In the genomic region with DNA sequence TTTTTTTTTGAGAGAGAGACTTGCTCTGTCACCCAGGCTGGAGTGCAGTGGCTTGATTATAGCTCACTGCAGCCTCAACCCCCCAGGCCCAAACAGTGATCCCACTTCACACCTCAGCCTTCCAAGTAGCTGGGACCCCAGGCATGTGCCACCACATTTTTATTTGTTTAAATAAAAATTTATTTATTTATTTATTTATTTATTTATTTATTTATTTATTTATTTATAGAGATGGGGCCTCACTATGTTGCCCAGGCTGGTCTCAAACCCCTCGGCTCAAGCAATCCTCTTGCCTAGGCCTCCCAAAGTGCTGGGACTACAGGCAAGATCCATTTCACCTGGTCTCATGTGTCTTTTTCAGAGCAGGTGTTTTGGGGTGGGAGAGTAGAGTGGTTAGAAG, we compare ENCODE assay signal across 1 cellular context.
TF ChIP-seq lines count a peak whose summit lies in the region.

No MANE protein-coding gene starts in this region.

TF ChIP-seq in HEK293, 187 proteins besides CTCF, POLR2A, EP300 and RAD21 (continued from another document):
- TF ChIP-seq, protein P1, sequence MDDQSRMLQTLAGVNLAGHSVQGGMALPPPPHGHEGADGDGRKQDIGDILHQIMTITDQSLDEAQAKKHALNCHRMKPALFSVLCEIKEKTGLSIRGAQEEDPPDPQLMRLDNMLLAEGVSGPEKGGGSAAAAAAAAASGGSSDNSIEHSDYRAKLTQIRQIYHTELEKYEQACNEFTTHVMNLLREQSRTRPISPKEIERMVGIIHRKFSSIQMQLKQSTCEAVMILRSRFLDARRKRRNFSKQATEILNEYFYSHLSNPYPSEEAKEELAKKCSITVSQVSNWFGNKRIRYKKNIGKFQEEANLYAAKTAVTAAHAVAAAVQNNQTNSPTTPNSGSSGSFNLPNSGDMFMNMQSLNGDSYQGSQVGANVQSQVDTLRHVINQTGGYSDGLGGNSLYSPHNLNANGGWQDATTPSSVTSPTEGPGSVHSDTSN (CRISPR knock-in tag; IDR thresholded peaks at IDR 0.05): no peak
- peak; percentile 69 for TF ChIP-seq ZNF426 (tag by site-specific recombination; IDR thresholded peaks at IDR 0.05)
- TF ChIP-seq ZNF223 (tag by site-specific recombination; IDR thresholded peaks at IDR 0.05): no peak
- TF ChIP-seq, protein P2, sequence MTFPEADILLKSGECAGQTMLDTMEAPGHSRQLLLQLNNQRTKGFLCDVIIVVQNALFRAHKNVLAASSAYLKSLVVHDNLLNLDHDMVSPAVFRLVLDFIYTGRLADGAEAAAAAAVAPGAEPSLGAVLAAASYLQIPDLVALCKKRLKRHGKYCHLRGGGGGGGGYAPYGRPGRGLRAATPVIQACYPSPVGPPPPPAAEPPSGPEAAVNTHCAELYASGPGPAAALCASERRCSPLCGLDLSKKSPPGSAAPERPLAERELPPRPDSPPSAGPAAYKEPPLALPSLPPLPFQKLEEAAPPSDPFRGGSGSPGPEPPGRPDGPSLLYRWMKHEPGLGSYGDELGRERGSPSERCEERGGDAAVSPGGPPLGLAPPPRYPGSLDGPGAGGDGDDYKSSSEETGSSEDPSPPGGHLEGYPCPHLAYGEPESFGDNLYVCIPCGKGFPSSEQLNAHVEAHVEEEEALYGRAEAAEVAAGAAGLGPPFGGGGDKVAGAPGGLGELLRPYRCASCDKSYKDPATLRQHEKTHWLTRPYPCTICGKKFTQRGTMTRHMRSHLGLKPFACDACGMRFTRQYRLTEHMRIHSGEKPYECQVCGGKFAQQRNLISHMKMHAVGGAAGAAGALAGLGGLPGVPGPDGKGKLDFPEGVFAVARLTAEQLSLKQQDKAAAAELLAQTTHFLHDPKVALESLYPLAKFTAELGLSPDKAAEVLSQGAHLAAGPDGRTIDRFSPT (tag by site-specific recombination; IDR thresholded peaks at IDR 0.05): no peak
- 0 out of 2 replicates have a peak, but pooled peaks have one; percentile 8 for TF ChIP-seq ZNF433 (tag by site-specific recombination; IDR thresholded peaks at IDR 0.05; ENCODE audit: low read depth)
- TF ChIP-seq ZNF670 (tag by site-specific recombination; IDR thresholded peaks at IDR 0.05; ENCODE audit: low read depth): no peak
- TF ChIP-seq ZXDB (tag by site-specific recombination; IDR thresholded peaks at IDR 0.05): 0 out of 2 replicates have a peak, but pooled peaks have one; percentile 21
- TF ChIP-seq ZNF792 (tag by site-specific recombination; IDR thresholded peaks at IDR 0.05): no peak
- TF ChIP-seq ZFHX2 (tag by site-specific recombination; conservative IDR thresholded peaks at IDR 0.05): no peak
- TF ChIP-seq ZNF555 (tag by site-specific recombination; conservative IDR thresholded peaks at IDR 0.05): peak; percentile 53
